ENCODE assay signal across 8 cellular contexts in the genomic region with DNA sequence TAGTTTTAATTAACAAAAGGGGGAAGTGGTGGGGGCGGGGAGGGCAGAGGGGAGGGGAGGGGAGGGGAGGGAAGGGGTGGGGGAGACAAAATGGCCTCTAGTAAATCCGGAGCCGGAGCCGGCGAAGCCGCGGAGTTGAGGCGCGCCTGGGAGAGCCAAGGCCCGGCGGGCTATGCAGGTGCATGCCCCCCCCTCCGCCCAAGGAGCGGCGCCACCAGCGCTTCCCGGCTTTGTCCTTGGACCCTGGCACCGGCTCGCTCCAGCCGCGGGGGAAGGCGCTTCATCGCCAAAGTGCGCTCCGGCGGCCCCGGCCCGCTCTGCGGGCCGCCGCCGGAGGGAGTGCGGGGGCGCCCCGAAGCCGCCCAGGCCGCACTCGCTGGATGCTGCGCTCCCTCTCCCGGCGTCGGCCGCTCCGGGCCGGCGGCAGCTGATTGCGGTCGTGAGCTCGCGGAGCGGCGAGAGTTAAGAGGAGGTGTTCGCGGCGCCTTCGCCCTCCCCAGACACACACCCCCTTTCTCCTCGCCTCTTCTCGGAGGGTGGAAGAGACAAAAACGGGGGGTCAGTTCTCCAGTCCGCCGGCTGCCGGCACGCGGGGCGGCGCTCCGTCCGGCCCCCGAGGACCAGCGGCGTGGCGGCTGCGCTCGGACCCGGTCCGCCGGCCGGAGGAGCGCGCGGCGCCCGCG. TPM values are rescaled to one million over a fixed set of nuclear protein-coding genes. Genes with fewer than 3 reads are reported as not detected.
DNase-seq lines count a peak whose midpoint lies in the region; ATAC-seq and TF ChIP-seq lines count a peak whose summit lies in the region.

A gene with protein sequence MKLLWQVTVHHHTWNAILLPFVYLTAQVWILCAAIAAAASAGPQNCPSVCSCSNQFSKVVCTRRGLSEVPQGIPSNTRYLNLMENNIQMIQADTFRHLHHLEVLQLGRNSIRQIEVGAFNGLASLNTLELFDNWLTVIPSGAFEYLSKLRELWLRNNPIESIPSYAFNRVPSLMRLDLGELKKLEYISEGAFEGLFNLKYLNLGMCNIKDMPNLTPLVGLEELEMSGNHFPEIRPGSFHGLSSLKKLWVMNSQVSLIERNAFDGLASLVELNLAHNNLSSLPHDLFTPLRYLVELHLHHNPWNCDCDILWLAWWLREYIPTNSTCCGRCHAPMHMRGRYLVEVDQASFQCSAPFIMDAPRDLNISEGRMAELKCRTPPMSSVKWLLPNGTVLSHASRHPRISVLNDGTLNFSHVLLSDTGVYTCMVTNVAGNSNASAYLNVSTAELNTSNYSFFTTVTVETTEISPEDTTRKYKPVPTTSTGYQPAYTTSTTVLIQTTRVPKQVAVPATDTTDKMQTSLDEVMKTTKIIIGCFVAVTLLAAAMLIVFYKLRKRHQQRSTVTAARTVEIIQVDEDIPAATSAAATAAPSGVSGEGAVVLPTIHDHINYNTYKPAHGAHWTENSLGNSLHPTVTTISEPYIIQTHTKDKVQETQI (minus strand): TSS at position 439 of the 683 bp plus-strand sequence. CDS start 797 bp downstream, outside the sequence.

- H3K36me3 ChIP-seq in BLaER1 (peaks cover 27% of the 10 kb centered on the region), thyroid gland (no peaks in the 10 kb centered on the region)

- peak; percentile 42 for ATAC-seq in HG03342 (IDR thresholded peaks at IDR 0.05; ENCODE audit: unreplicated experiment)

- no peak within 1 kb of the TSS for H3K27ac Mint-ChIP-seq in activated CD4-positive, alpha-beta memory T cell treated with anti-CD3 and anti-CD28 coated beads for 36 hours
- peak within 1 kb of the TSS; percentile 53 for H3K27ac Mint-ChIP-seq in mesothelial cell of epicardium

- H3K4me2 ChIP-seq in BLaER1 = peak within 1 kb of the TSS; percentile 98

- H4K20me1 ChIP-seq in BLaER1 = peaks cover 78% of the 10 kb centered on the region

- peaks cover 68% of the 10 kb centered on the region for H3K4me1 ChIP-seq in BLaER1
- H3K4me1 ChIP-seq in thyroid gland = peaks cover 13 to 20% of the 10 kb centered on the region in 2 donors

- H3K9me3 Mint-ChIP-seq in activated CD4-positive, alpha-beta memory T cell treated with anti-CD3 and anti-CD28 coated beads for 36 hours = no peaks in the 10 kb centered on the region
- H3K9me3 Mint-ChIP-seq in mesothelial cell of epicardium = no peaks in the 10 kb centered on the region

- H3K9ac ChIP-seq in BLaER1 = peak within 1 kb of the TSS; percentile 89

- TF ChIP-seq CTCF in mesothelial cell of epicardium (IDR thresholded peaks at IDR 0.05; ENCODE audit: unreplicated experiment) (no peak), thyroid gland (IDR thresholded peaks at IDR 0.05) (peak in 1 of 6 experiments; percentile 14)

- H3K27me3 ChIP-seq in BLaER1 = peaks cover 12% of the 10 kb centered on the region
- H3K27me3 ChIP-seq in thyroid gland = no peaks in the 10 kb centered on the region

- peaks cover 17% of the 10 kb centered on the region for H3K4me1 Mint-ChIP-seq in activated CD4-positive, alpha-beta memory T cell treated with anti-CD3 and anti-CD28 coated beads for 36 hours (ENCODE audit: low read depth)
- peaks cover 19% of the 10 kb centered on the region for H3K4me1 Mint-ChIP-seq in mesothelial cell of epicardium

- H3K27me3 Mint-ChIP-seq in activated CD4-positive, alpha-beta memory T cell treated with anti-CD3 and anti-CD28 coated beads for 36 hours = no peaks in the 10 kb centered on the region
- peaks cover 45% of the 10 kb centered on the region for H3K27me3 Mint-ChIP-seq in mesothelial cell of epicardium (ENCODE audit: low read depth)

- intact Hi-C loops in activated CD4-positive, alpha-beta memory T cell treated with anti-CD3 and anti-CD28 coated beads for 36 hours (cut with micrococcal nuclease) = loop anchor here (5.0 to 10.0 kb wide), 6 partner anchors 134 to 679 kb away; a partner anchor contains a TSS
- intact Hi-C loops in thyroid gland (cut with DNase I) = no loop called here

- DNase-seq in GM19240 (ENCODE audit: insufficient read length, low spot score) (peak; percentile 56), erythroblast (lab: John Stamatoyannopoulos, UW) (peak; percentile 75 to 77), mesothelial cell of epicardium (ENCODE audit: low spot score in 2 of 2, unreplicated experiment in 2 of 2) (peak in 1 of 2 experiments; percentile 53), thyroid gland (peak; percentile 13 to 18), RKO (ENCODE audit: low spot score) (no peak)
- DNase-seq in activated CD4-positive, alpha-beta memory T cell treated with anti-CD3 and anti-CD28 coated beads for 36 hours = peak; percentile 46

- WGBS in thyroid gland, 2 donors = 0 to 4% methylated on average over 9 to 16 of the region's 83 CpGs

- H3K27ac ChIP-seq in BLaER1 = peak within 1 kb of the TSS; percentile 88
- H3K27ac ChIP-seq in thyroid gland = no peak within 1 kb of the TSS

- TF ChIP-seq POLR2A in erythroblast (IDR thresholded peaks at IDR 0.05; ENCODE audit: low read length) (no peak), thyroid gland (IDR thresholded peaks at IDR 0.05) (no peak)

- CTCF ChIA-PET in activated CD4-positive, alpha-beta memory T cell treated with anti-CD3 and anti-CD28 coated beads for 36 hours (lab: Charles Lee) = interaction anchor here (3.2 kb wide), 1 partner anchor 179 kb away, joined by 12 read pairs; no protein-coding TSS in a partner anchor

- peak within 1 kb of the TSS; percentile 72 for H3K4me3 Mint-ChIP-seq in activated CD4-positive, alpha-beta memory T cell treated with anti-CD3 and anti-CD28 coated beads for 36 hours
- H3K4me3 Mint-ChIP-seq in mesothelial cell of epicardium = peak within 1 kb of the TSS; percentile 74

- H3K9me3 ChIP-seq in BLaER1 (no peaks in the 10 kb centered on the region), thyroid gland (no peaks in the 10 kb centered on the region)

- peak within 1 kb of the TSS; percentile 93 for H3K4me3 ChIP-seq in BLaER1
- H3K4me3 ChIP-seq in thyroid gland (replicated peaks in 1 of 3) = peak within 1 kb of the TSS in 1 of 3 donors; percentile 33

- POLR2A ChIA-PET in activated CD4-positive, alpha-beta memory T cell treated with anti-CD3 and anti-CD28 coated beads for 36 hours (lab: Charles Lee) = no interaction called here

- peaks cover 21% of the 10 kb centered on the region for H3K36me3 Mint-ChIP-seq in activated CD4-positive, alpha-beta memory T cell treated with anti-CD3 and anti-CD28 coated beads for 36 hours
- H3K36me3 Mint-ChIP-seq in mesothelial cell of epicardium = peaks cover 8% of the 10 kb centered on the region

RNA-seq across cellular contexts. Expression of the gene that starts here (rescaled TPM):
- total RNA-seq in activated CD4-positive, alpha-beta memory T cell treated with anti-CD3 and anti-CD28 coated beads for 36 hours = under 1 TPM; 0.68 to 0.74 TPM
- 2.3 to 3.2 TPM (median 2.9 TPM) in 3 replicates for total RNA-seq in mesothelial cell of epicardium
- 1 to 10 TPM in 2 of 4 donors, under 1 TPM in 2; 0.39 to 3.7 (median 0.95) TPM for total RNA-seq in thyroid gland

Comparison
In these comparisons a context has a peak if more than half of its experiments do, and no peak if none do; other contexts are left out.
1. Peak in DNase-seq in activated CD4-positive, alpha-beta memory T cell treated with anti-CD3 and anti-CD28 coated beads for 36 hours; RNA of the gene not detected or under 1 TPM.